21 cellular contexts compared by ENCODE assay signal in genomic region chr6:133972388-133972787, GRCh38.
"Had no signal": no experiment of that assay in that cellular context is flagged by ENCODE, and none has a peak within 500 bp of the region (broad histone marks: within the 10 kb centered on the region; RNA-seq: fewer than 3 reads in every experiment).

No MANE protein-coding gene starts in this region.

- H3K9me3 ChIP-seq: left lung, sigmoid colon, upper lobe of left lung had no signal

- H3K4me3 ChIP-seq: left lung, sigmoid colon, upper lobe of left lung had no signal

- H3K27ac ChIP-seq: brain microvascular endothelial cell, foreskin keratinocyte, left lung, WERI-Rb-1 had no signal

- DNase-seq: activated CD4-positive, alpha-beta T cell treated with anti-CD3 and anti-CD28 coated beads, Interleukin-2, amount 50 U/mL, for 1 hour; activated CD4-positive, CD25-positive, alpha-beta regulatory T cell treated with anti-CD3 and anti-CD28 coated beads, Interleukin-2, amount 50 U/mL, for 72 hours; activated CD8-positive, alpha-beta T cell treated with anti-CD3 and anti-CD28 coated beads, Interleukin-2, amount 10 ng/mL, durations not matched to agents 7 days and 5 days; activated gamma-delta T cell; activated naive CD4-positive, alpha-beta T cell treated with anti-CD3 and anti-CD28 coated beads, Interleukin-2, amount 50 U/mL, for 16 hours; aorta; brain microvascular endothelial cell; central memory CD4-positive, alpha-beta T cell; dermis blood vessel endothelial cell; effector CD8-positive, alpha-beta T cell; foreskin keratinocyte; immature natural killer cell; left lung; midbrain; natural killer cell; sigmoid colon; stimulated activated CD4-positive, alpha-beta T cell treated with anti-CD3 and anti-CD28 coated beads, Interleukin-4, amount 100 ng/mL, for 1 hour; stimulated activated naive CD8-positive, alpha-beta T cell treated with anti-CD3 and anti-CD28 coated beads, Interleukin-15, Interleukin-2, amounts not matched to agents 100 U/mL and 50 U/mL, for 24 hours; T-helper 17 cell; upper lobe of left lung; WERI-Rb-1 had no signal

- ATAC-seq: left lung had no signal

- H3K27me3 ChIP-seq: brain microvascular endothelial cell, foreskin keratinocyte, left lung, sigmoid colon, upper lobe of left lung had no signal

- H3K36me3 ChIP-seq: brain microvascular endothelial cell, left lung, sigmoid colon, upper lobe of left lung, WERI-Rb-1 had no signal
